ENCODE assay signal across 11 cellular contexts in the genomic region with DNA sequence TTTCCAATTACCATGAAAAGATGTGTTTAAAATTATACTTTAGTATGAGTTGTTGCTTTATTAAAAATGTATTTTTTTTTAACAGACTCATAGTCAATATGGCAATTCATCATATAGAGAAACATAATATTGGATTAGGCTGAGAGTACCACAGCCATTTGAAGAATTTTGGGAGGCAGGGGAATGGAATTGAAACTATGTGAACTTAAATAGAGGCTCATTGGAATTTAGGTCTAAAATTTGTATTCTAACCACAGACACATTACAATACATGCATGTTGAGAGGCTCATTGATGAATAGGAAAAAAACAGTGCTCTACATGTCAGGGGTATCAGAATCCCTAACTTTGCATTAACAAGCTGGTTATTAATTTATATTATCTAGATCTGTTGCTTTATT.
"Had no signal": no experiment of that assay in that cellular context is flagged by ENCODE, and none has a peak within 500 bp of the region (broad histone marks: within the 10 kb centered on the region; RNA-seq: fewer than 3 reads in every experiment).

No MANE protein-coding gene starts in this region.

- DNase-seq: activated CD4-positive, alpha-beta memory T cell treated with anti-CD3 and anti-CD28 coated beads for 36 hours; activated gamma-delta T cell; activated naive CD8-positive, alpha-beta T cell treated with anti-CD3 and anti-CD28 coated beads for 36 hours; activated T-cell treated with anti-CD3 and anti-CD28 coated beads, Interleukin-2, amount 50 U/mL, for 48 hours; nephron progenitor cell; stomach; T-helper 9 cell had no signal

- H3K27me3 ChIP-seq: ascending aorta, stomach had no signal

- H3K27ac ChIP-seq: ascending aorta, stomach, thoracic aorta, VCaP had no signal

- FAIRE-seq: islet of Langerhans had no signal

- H3K36me3 ChIP-seq: ascending aorta, stomach, thoracic aorta had no signal

- H3K4me3 ChIP-seq: ascending aorta, stomach, thoracic aorta had no signal
